In the genomic region with DNA sequence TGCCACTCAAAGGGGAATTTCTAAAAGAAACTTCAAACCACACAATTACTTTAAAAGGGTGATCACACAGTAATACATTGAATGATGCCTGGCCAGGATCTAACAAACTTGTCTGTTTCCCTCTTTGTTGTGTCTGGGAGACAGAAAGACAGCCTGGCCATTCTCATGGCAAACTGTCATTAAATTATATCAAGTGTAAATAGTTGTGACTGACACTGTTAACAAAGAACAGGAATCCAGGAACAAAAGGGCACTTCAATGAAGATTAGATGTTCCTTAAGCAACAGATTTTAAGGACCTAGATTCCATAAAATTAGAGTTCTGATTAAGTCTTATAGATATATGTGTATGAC, we compare ENCODE assay signal across 14 cellular contexts.
"Had no signal": no experiment of that assay in that cellular context is flagged by ENCODE, and none has a peak within 500 bp of the region (broad histone marks: within the 10 kb centered on the region; RNA-seq: fewer than 3 reads in every experiment).

No MANE protein-coding gene starts in this region.

- H3K27ac ChIP-seq: thyroid gland, upper lobe of right lung had no signal

- H3K27me3 ChIP-seq: thyroid gland, upper lobe of right lung had no signal

- H3K4me3 ChIP-seq: thyroid gland, upper lobe of right lung had no signal

- DNase-seq: activated B cell treated with CpG ODN at 0.5 μM for 24 hours; activated CD4-positive, alpha-beta memory T cell treated with anti-CD3 and anti-CD28 coated beads for 36 hours; activated CD4-positive, alpha-beta T cell treated with anti-CD3 and anti-CD28 coated beads for 4 hours; activated naive CD4-positive, alpha-beta T cell treated with Interleukin-2 at 50 U/mL for 16 hours; activated naive CD8-positive, alpha-beta T cell treated with anti-CD3 and anti-CD28 coated beads, Interleukin-2, amount 10 ng/mL, durations not matched to agents 7 days and 5 days; effector CD4-positive, alpha-beta T cell; posterior cingulate gyrus; stimulated activated CD4-positive, alpha-beta T cell treated with anti-CD3 and anti-CD28 coated beads, Interleukin-4, amount 100 ng/mL, for 24 hours; stimulated activated naive CD4-positive, alpha-beta T cell treated with Interleukin-2 at 50 U/mL for 16 hours; T-helper 17 cell; upper lobe of right lung had no signal

- ATAC-seq: T-helper 17 cell had no signal

- FAIRE-seq: bronchial epithelial cell, endometrium had no signal

- H3K36me3 ChIP-seq: thyroid gland, upper lobe of right lung had no signal

- H3K9me3 ChIP-seq: thyroid gland, upper lobe of right lung had no signal

- H3K4me1 ChIP-seq: thyroid gland, upper lobe of right lung had no signal
